ENCODE assay signal across 31 cellular contexts in genomic region chr2:133792223-133792622, GRCh38.
"Had no signal": no experiment of that assay in that cellular context is flagged by ENCODE, and none has a peak within 500 bp of the region (broad histone marks: within the 10 kb centered on the region; RNA-seq: fewer than 3 reads in every experiment).

No MANE protein-coding gene starts in this region.

- H3K4me1 ChIP-seq: neural progenitor cell, parathyroid adenoma, psoas muscle, spleen, suprapubic skin, testis, tibial artery, transverse colon, upper lobe of right lung, uterus had no signal

- H3K9me3 ChIP-seq: ovary, testis, upper lobe of right lung, uterus had no signal

- H3K27ac Mint-ChIP-seq: natural killer cell; nephron; neural progenitor cell; progenitor cell of endocrine pancreas; stimulated activated memory B cell treated with anti-CD40 and anti-IgM and Interleukin-4, amounts not matched to agents 10 μg/mL and 1 μg/mL and 100 μg/mL, for 72 hours; stimulated activated naive CD8-positive, alpha-beta T cell treated with anti-CD3 and anti-CD28 coated beads, Interleukin-15, amount 100 ng/mL, for 72 hours; type B pancreatic cell had no signal

- H3K27ac ChIP-seq: neural progenitor cell, ovary, parathyroid adenoma, psoas muscle, skin epidermis, spleen, suprapubic skin, testis, tibial artery, transverse colon, upper lobe of right lung, uterus had no signal

- H3K4me3 Mint-ChIP-seq: natural killer cell; nephron; neural progenitor cell; stimulated activated memory B cell treated with anti-CD40 and anti-IgM and Interleukin-4, amounts not matched to agents 10 μg/mL and 1 μg/mL and 100 μg/mL, for 72 hours; stimulated activated naive CD8-positive, alpha-beta T cell treated with anti-CD3 and anti-CD28 coated beads, Interleukin-15, amount 100 ng/mL, for 72 hours; type B pancreatic cell had no signal

- H3K36me3 Mint-ChIP-seq: natural killer cell; neural progenitor cell; stimulated activated memory B cell treated with anti-CD40 and anti-IgM and Interleukin-4, amounts not matched to agents 10 μg/mL and 1 μg/mL and 100 μg/mL, for 72 hours; type B pancreatic cell had no signal

- ATAC-seq: natural killer cell; psoas muscle; right cardiac atrium; sciatic nerve; stimulated activated memory B cell treated with anti-CD40 and anti-IgM and Interleukin-4, amounts not matched to agents 10 μg/mL and 1 μg/mL and 100 μg/mL, for 72 hours; stimulated activated naive CD8-positive, alpha-beta T cell treated with anti-CD3 and anti-CD28 coated beads, Interleukin-15, amount 100 ng/mL, for 72 hours; stimulated activated naive CD8-positive, alpha-beta T cell treated with anti-CD3 and anti-CD28 coated beads, Interleukin-15, Interleukin-2, amounts not matched to agents 100 U/mL and 50 U/mL, for 24 hours; upper lobe of right lung had no signal

- H3K9ac ChIP-seq: neural progenitor cell, parathyroid adenoma had no signal

- H2AFZ ChIP-seq: neural progenitor cell, parathyroid adenoma had no signal

- H3K4me1 Mint-ChIP-seq: natural killer cell; stimulated activated memory B cell treated with anti-CD40 and anti-IgM and Interleukin-4, amounts not matched to agents 10 μg/mL and 1 μg/mL and 100 μg/mL, for 72 hours; stimulated activated naive CD8-positive, alpha-beta T cell treated with anti-CD3 and anti-CD28 coated beads, Interleukin-15, amount 100 ng/mL, for 72 hours had no signal

- DNase-seq: natural killer cell; occipital lobe; ovary; posterior cingulate gyrus; psoas muscle; right cardiac atrium; spleen; stimulated activated CD4-positive, alpha-beta T cell treated with anti-CD3 and anti-CD28 coated beads, Interleukin-12 subunit alpha, Interleukin-12 subunit beta, amount 100 ng/mL, for 4 hours; stimulated activated CD4-positive, alpha-beta T cell treated with anti-CD3 and anti-CD28 coated beads, Interleukin-1b, Interleukin-23, amount 100 ng/mL, for 48 hours; stimulated activated CD4-positive, alpha-beta T cell treated with anti-CD3 and anti-CD28 coated beads, Interleukin-4, amount 100 ng/mL, for 1 hour; stimulated activated CD4-positive, alpha-beta T cell treated with anti-CD3 and anti-CD28 coated beads, Interleukin-4, amount 100 ng/mL, for 4 hours; stimulated activated CD8-positive, alpha-beta memory T cell treated with anti-CD3 and anti-CD28 coated beads, Interleukin-4, amount 100 ng/mL, for 48 hours; stimulated activated naive CD4-positive, alpha-beta T cell; stimulated activated naive CD8-positive, alpha-beta T cell treated with anti-CD3 and anti-CD28 coated beads, Interleukin-15, amount 100 ng/mL, for 72 hours; stimulated activated naive CD8-positive, alpha-beta T cell treated with anti-CD3 and anti-CD28 coated beads, Interleukin-15, Interleukin-2, amounts not matched to agents 100 U/mL and 50 U/mL, for 24 hours; substantia nigra; testis; tibial artery; transverse colon; upper lobe of right lung; uterus had no signal

- H3K79me2 ChIP-seq: parathyroid adenoma had no signal

- H3K4me2 ChIP-seq: neural progenitor cell, smooth muscle cell had no signal

- H3K4me3 ChIP-seq: neural progenitor cell, ovary, psoas muscle, skin epidermis, smooth muscle cell, spleen, suprapubic skin, testis, tibial artery, transverse colon, upper lobe of right lung, uterus had no signal

- H3K27me3 ChIP-seq: neural progenitor cell, ovary, spleen, suprapubic skin, testis, tibial artery, transverse colon, upper lobe of right lung, uterus had no signal

- H3K36me3 ChIP-seq: neural progenitor cell, ovary, spleen, suprapubic skin, tibial artery, transverse colon, upper lobe of right lung, uterus had no signal
